Comparison of ENCODE assay signal across 22 cellular contexts in genomic region chr2:121130301-121130850, GRCh38.
"Had no signal": no experiment of that assay in that cellular context is flagged by ENCODE, and none has a peak within 500 bp of the region (broad histone marks: within the 10 kb centered on the region; RNA-seq: fewer than 3 reads in every experiment).

No MANE protein-coding gene starts in this region.

- H3K9me3 ChIP-seq: esophagus muscularis mucosa, gastrocnemius medialis, pancreas, psoas muscle, right atrium auricular region, spleen, upper lobe of left lung had no signal

- H3K4me1 ChIP-seq: esophagus muscularis mucosa, gastrocnemius medialis, pancreas, psoas muscle, right atrium auricular region, spleen, upper lobe of left lung had no signal

- H3K36me3 ChIP-seq: esophagus muscularis mucosa, gastrocnemius medialis, pancreas, right atrium auricular region, spleen, upper lobe of left lung had no signal

- H3K4me3 Mint-ChIP-seq: activated T-cell treated with anti-CD3 and anti-CD28 coated beads, Interleukin-2, amount 50 U/mL, for 24 hours; memory B cell; natural killer cell treated with Interleukin-12 subunit alpha and Interleukin-12 subunit beta and Interleukin-15 and Interleukin-18, amount 100 ng/mL, for 72 hours; WTC11 had no signal

- H3K4me3 ChIP-seq: coronary artery, esophagus muscularis mucosa, gastrocnemius medialis, pancreas, psoas muscle, right atrium auricular region, spleen, upper lobe of left lung had no signal

- H3K9me3 Mint-ChIP-seq: activated T-cell treated with anti-CD3 and anti-CD28 coated beads, Interleukin-2, amount 50 U/mL, for 24 hours; activated T-helper 2 cell treated with anti-CD3 and anti-CD28 coated beads, Interferon-gamma antibody, Interleukin-2, Interleukin-4, amounts not matched to agents 10 μg/mL and 5 μg/mL and 100 μg/mL, durations not matched to agents 14 hours and 24 hours and 36 hours; natural killer cell treated with Interleukin-12 subunit alpha and Interleukin-12 subunit beta and Interleukin-15 and Interleukin-18, amount 100 ng/mL, for 72 hours; WTC11 had no signal

- H3K27me3 ChIP-seq: gastrocnemius medialis, pancreas, right atrium auricular region, upper lobe of left lung had no signal

- DNase-seq: activated CD8-positive, alpha-beta memory T cell treated with anti-CD3 and anti-CD28 coated beads for 24 hours; activated CD8-positive, alpha-beta memory T cell treated with anti-CD3 and anti-CD28 coated beads, Interleukin-2, amount 50 U/mL, for 4 hours; activated naive CD4-positive, alpha-beta T cell treated with Interleukin-2 at 50 U/mL for 16 hours; activated T-cell treated with anti-CD3 and anti-CD28 coated beads, Interleukin-2, amount 50 U/mL, for 24 hours; amygdala; gastrocnemius medialis; head of caudate nucleus; left cardiac atrium; pancreas; psoas muscle; spleen; stimulated activated CD4-positive, alpha-beta T cell treated with anti-CD3 and anti-CD28 coated beads, Interleukin-4, amount 100 ng/mL, for 1 hour; stimulated activated naive CD4-positive, alpha-beta T cell treated with Interleukin-2 at 50 U/mL for 16 hours; T1000; upper lobe of left lung had no signal

- H3K27me3 Mint-ChIP-seq: activated T-cell treated with anti-CD3 and anti-CD28 coated beads, Interleukin-2, amount 50 U/mL, for 24 hours; natural killer cell treated with Interleukin-12 subunit alpha and Interleukin-12 subunit beta and Interleukin-15 and Interleukin-18, amount 100 ng/mL, for 72 hours had no signal

- H3K36me3 Mint-ChIP-seq: memory B cell; natural killer cell treated with Interleukin-12 subunit alpha and Interleukin-12 subunit beta and Interleukin-15 and Interleukin-18, amount 100 ng/mL, for 72 hours; WTC11 had no signal

- H3K27ac ChIP-seq: coronary artery, esophagus muscularis mucosa, gastrocnemius medialis, pancreas, psoas muscle, right atrium auricular region, spleen, upper lobe of left lung had no signal

- H3K4me1 Mint-ChIP-seq: memory B cell had no signal

- ATAC-seq: gastrocnemius medialis, left cardiac atrium, pancreas, WTC11 had no signal

- H3K27ac Mint-ChIP-seq: activated T-cell treated with anti-CD3 and anti-CD28 coated beads, Interleukin-2, amount 50 U/mL, for 24 hours; activated T-helper 2 cell treated with anti-CD3 and anti-CD28 coated beads, Interferon-gamma antibody, Interleukin-2, Interleukin-4, amounts not matched to agents 10 μg/mL and 5 μg/mL and 100 μg/mL, durations not matched to agents 14 hours and 24 hours and 36 hours; memory B cell; natural killer cell treated with Interleukin-12 subunit alpha and Interleukin-12 subunit beta and Interleukin-15 and Interleukin-18, amount 100 ng/mL, for 72 hours; WTC11 had no signal
